10 cellular contexts compared by ENCODE assay signal in the genomic region with DNA sequence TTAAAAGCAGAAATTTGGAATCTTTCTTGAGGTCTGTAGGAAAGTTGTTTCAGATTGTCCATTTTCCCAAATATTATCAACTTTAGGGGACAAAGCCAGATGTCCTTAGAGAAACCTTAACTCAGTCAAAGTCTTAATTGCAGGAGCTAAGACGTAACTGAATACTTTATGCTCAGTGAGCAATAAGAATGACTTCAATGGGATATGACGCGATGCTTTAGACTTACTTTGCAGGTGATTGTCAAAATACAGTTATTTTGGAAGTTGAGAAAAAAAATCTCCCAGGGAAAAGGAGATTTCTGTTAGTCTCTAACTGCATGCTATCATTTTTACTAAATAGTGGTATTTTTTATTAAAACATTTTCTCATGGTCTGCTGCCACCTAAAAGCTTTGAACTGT.
"Had no signal": no experiment of that assay in that cellular context is flagged by ENCODE, and none has a peak within 500 bp of the region (broad histone marks: within the 10 kb centered on the region; RNA-seq: fewer than 3 reads in every experiment).

No MANE protein-coding gene starts in this region.

- H3K9me3 ChIP-seq: HAP-1 had no signal

- H3K27ac Mint-ChIP-seq: H9, HFFc6 had no signal

- ATAC-seq: HCT116 had no signal

- H3K9me3 Mint-ChIP-seq: H9 had no signal

- H3K4me3 ChIP-seq: GM23248, HAP-1 had no signal

- H3K27ac ChIP-seq: GM23248 had no signal

- H3K9ac ChIP-seq: GM23248 had no signal

- H3K4me3 Mint-ChIP-seq: H9, HFFc6 had no signal

- H2AFZ ChIP-seq: GM23248 had no signal

- DNase-seq: GM23248, GOT3, H7, H9, HCEC 1CT, HFFc6 had no signal

- H3K36me3 ChIP-seq: HAP-1 had no signal

- H3K4me1 ChIP-seq: HAP-1 had no signal

- FAIRE-seq: H1, H54 had no signal
